In the genomic region with DNA sequence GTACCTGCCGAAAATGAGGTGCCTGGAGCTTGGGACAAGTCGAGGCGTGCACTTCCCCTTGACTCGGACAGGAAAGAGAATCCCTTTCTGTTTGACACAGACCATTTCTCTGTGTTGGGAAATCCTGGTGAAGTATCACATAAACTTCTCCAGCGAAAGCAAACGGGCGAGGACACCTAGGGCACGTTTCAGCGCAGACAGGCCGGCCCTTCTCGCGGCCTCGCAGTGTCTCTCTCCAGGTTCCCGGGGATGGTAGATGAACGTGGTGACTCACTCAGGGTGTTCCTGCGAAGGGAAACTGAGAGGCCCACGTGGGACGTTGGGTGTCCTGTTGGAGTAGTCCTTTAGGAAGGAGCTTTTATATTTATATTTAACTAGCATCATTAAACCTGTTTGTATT, we compare ENCODE assay signal across 9 cellular contexts. TPM values are rescaled to one million over a fixed set of nuclear protein-coding genes. Genes with fewer than 3 reads are reported as not detected.
DNase-seq lines count a peak whose midpoint lies in the region; ATAC-seq and TF ChIP-seq lines count a peak whose summit lies in the region.
"Had no signal": no experiment of that assay in that cellular context is flagged by ENCODE, and none has a peak within 500 bp of the region (broad histone marks: within the 10 kb centered on the region; RNA-seq: fewer than 3 reads in every experiment).

No MANE protein-coding gene starts in this region.

- H4K91ac ChIP-seq in H9 (ENCODE audit: insufficient read length, low read depth, low read length), result no peak overlapping the region

- H3K9ac ChIP-seq in H9 (ENCODE audit: extremely low read depth, insufficient read length, low read length) (no peak overlapping the region), SK-N-MC (ENCODE audit: insufficient read length) (peak overlapping the region; percentile 53)

- H3K27ac ChIP-seq in H9 (ENCODE audit: insufficient read length, low read depth, low read length) (no peak overlapping the region), SK-N-MC (0 out of 2 replicates have a peak overlapping the region, but pooled peaks have one; percentile 13), foreskin keratinocyte (peak overlapping the region; percentile 100), sigmoid colon (peak overlapping the region; percentile 75 to 82 (median 78))
- H3K27ac ChIP-seq: SJSA1 had no signal

- no peak overlapping the region for H3K4me3 Mint-ChIP-seq in H9

- no peaks in the 10 kb centered on the region; the same call in 1 of the 2 replicates for H3K79me2 ChIP-seq in H9 (ENCODE audit: insufficient read depth, low read length)

- H3K9me3 Mint-ChIP-seq in H9, result no peaks in the 10 kb centered on the region

- no peak overlapping the region for H3K23ac ChIP-seq in H9 (ENCODE audit: insufficient read length, low read depth, low read length)

- no peak overlapping the region for H4K8ac ChIP-seq in H9 (replicated peaks; ENCODE audit: insufficient read length, low read depth, low read length)

- H2BK15ac ChIP-seq in H9 (ENCODE audit: low read depth, low read length), result no peak overlapping the region

- H3K4me1 ChIP-seq in H9 (ENCODE audit: insufficient read depth, low read length) (no peaks in the 10 kb centered on the region), foreskin keratinocyte (peaks cover 26% of the 10 kb centered on the region), sigmoid colon (peaks cover 0 to 36% (median 28%) of the 10 kb centered on the region in 4 donors)

- intact Hi-C loops in sigmoid colon (cut with DNase I), result loop anchor here (10.0 kb wide), 1 partner anchor 179 kb away; no protein-coding TSS in a partner anchor

- no peaks in the 10 kb centered on the region for H3K27me3 ChIP-seq in H9 (ENCODE audit: insufficient read depth, low read length)
- H3K27me3 ChIP-seq in foreskin keratinocyte, result no peaks in the 10 kb centered on the region
- no peaks in the 10 kb centered on the region for H3K27me3 ChIP-seq in sigmoid colon
- H3K27me3 ChIP-seq: SJSA1 had no signal

- peaks cover 12 to 32% (median 27%) of the 10 kb centered on the region in 3 experiments for H3K36me3 Mint-ChIP-seq in H9 (ENCODE audit: insufficient read depth in 1 of 3, low read depth in 3 of 3)

- H3K23me2 ChIP-seq in H9 (ENCODE audit: insufficient read length, low read depth, low read length, poor library complexity, severe bottlenecking), result no peaks in the 10 kb centered on the region

- peaks cover 6% of the 10 kb centered on the region for H3K36me3 ChIP-seq in SK-N-MC (ENCODE audit: insufficient read depth, low read length)
- H3K36me3 ChIP-seq in sigmoid colon, result peaks cover 0 to 16% (median 3%) of the 10 kb centered on the region in 4 donors

- H2BK20ac ChIP-seq in H9 (ENCODE audit: low read depth, low read length, poor library complexity, severe bottlenecking), result no peak overlapping the region

- H2AFZ ChIP-seq in H9 (ENCODE audit: low read length), result no peak overlapping the region

- peak overlapping the region; percentile 24 to 77 (median 70); a peak in 4 of 7 replicates for H3K27ac Mint-ChIP-seq in H9

- H3K4me2 ChIP-seq in H9 (ENCODE audit: insufficient read depth, insufficient read length, low read length), result no peak overlapping the region

- WGBS in H9 (ENCODE audit: extremely low coverage, insufficient read length, low lambda C conversion rate), result no CpG with 5 or more reads among the region's 18 CpGs
- 68 to 72% methylated on average over 18 of the region's 18 CpGs for WGBS in sigmoid colon, 2 donors

- peaks cover 26 to 29% of the 10 kb centered on the region in 2 experiments for H3K4me1 Mint-ChIP-seq in H9

- H3K4me3 ChIP-seq in SK-N-MC (no peak overlapping the region), sigmoid colon (no peak overlapping the region)
- H3K4me3 ChIP-seq: SJSA1 had no signal

- H2BK12ac ChIP-seq in H9 (ENCODE audit: insufficient read length, low read depth, low read length), result no peak overlapping the region

- DNase-seq in H9 (no peak), SK-N-MC (ENCODE audit: low read depth, low spot score) (no peak), foreskin keratinocyte (peak; percentile 90 to 96), sigmoid colon (peak; percentile 84), nucleus accumbens (lab: John Stamatoyannopoulos, UW) (no peak), anterior cingulate cortex (lab: John Stamatoyannopoulos, UW) (no peak), GM10266 (ENCODE audit: extremely low spot score) (no peak)

- peak; percentile 59 for ATAC-seq in foreskin keratinocyte
- ATAC-seq in HG02588 (IDR thresholded peaks at IDR 0.05; ENCODE audit: unreplicated experiment), result no peak

- no peak overlapping the region for H2BK5ac ChIP-seq in H9 (ENCODE audit: insufficient read length, low read length)

- peaks cover 4% of the 10 kb centered on the region for H4K20me1 ChIP-seq in H9 (ENCODE audit: control insufficient read depth, insufficient read depth, insufficient read length)

- no peak overlapping the region for H2BK120ac ChIP-seq in H9 (ENCODE audit: low read depth, low read length, poor library complexity, severe bottlenecking)

- no peak overlapping the region for H3K56ac ChIP-seq in H9 (ENCODE audit: insufficient read length, low read depth, low read length)

- no peaks in the 10 kb centered on the region for H3K9me3 ChIP-seq in H9 (ENCODE audit: control insufficient read depth, low read depth, low read length)
- H3K9me3 ChIP-seq in SK-N-MC (ENCODE audit: low read depth, low read length), result no peaks in the 10 kb centered on the region
- no peaks in the 10 kb centered on the region for H3K9me3 ChIP-seq in sigmoid colon
- H3K9me3 ChIP-seq: SJSA1 had no signal

- H2AK5ac ChIP-seq in H9 (ENCODE audit: insufficient read length, low read length), result no peak overlapping the region

- H4K5ac ChIP-seq in H9 (ENCODE audit: insufficient read length, low read depth, low read length), result no peak overlapping the region

- no peak for TF ChIP-seq EP300 in sigmoid colon (IDR thresholded peaks at IDR 0.05)

- no peak for TF ChIP-seq POLR2A in sigmoid colon (IDR thresholded peaks at IDR 0.05)

- H3K79me1 ChIP-seq in H9 (ENCODE audit: insufficient read depth, low read depth, low read length, poor library complexity, severe bottlenecking), result no peaks in the 10 kb centered on the region

- H3K14ac ChIP-seq in H9 (ENCODE audit: insufficient read depth, low read length), result no peak overlapping the region

- H3K18ac ChIP-seq in H9 (ENCODE audit: insufficient read length, low read depth, low read length), result no peak overlapping the region

- TF ChIP-seq CTCF in H9 (conservative IDR thresholded peaks at IDR 0.05) (no peak), foreskin keratinocyte (conservative IDR thresholded peaks at IDR 0.05) (peak; percentile 29), sigmoid colon (IDR thresholded peaks at IDR 0.05) (no peak), GM10266 (IDR thresholded peaks at IDR 0.05; ENCODE audit: control insufficient read depth, insufficient read depth, low read depth, missing control alignments) (no peak)

- no peak overlapping the region for H3T11ph ChIP-seq in H9 (ENCODE audit: low read length)

- H3K27me3 Mint-ChIP-seq in H9 (ENCODE audit: low read depth), result no peaks in the 10 kb centered on the region

- H3K4ac ChIP-seq in H9 (ENCODE audit: low read depth, low read length), result no peak overlapping the region

RNA-seq across cellular contexts. Expression of a gene that starts 36.3 kb away (rescaled TPM):
- total RNA-seq in H9 (2021) (0.09 TPM in 1 of 2 replicates, not detected in the other), foreskin keratinocyte (0.18 and 0.27 TPM in 2 replicates), sigmoid colon (not detected)
- polyA plus RNA-seq in foreskin keratinocyte (0.12 TPM in 2 replicates), sigmoid colon (under 1 TPM in 1 of 3 donors, not detected in 2; 0.01 TPM)
- total RNA-seq: SJSA1 had no signal

Comparison
In these comparisons a context has a peak if more than half of its experiments do, and no peak if none do; other contexts are left out.
1. DNase-seq: peak in foreskin keratinocyte (2 of 2) and sigmoid colon (single experiment); none in H9 (single experiment), SK-N-MC (single experiment), nucleus accumbens (0 of 56), anterior cingulate cortex (0 of 58) and GM10266 (single experiment).